16 cellular contexts compared by ENCODE assay signal in genomic region chr15:50261979-50262378, GRCh38. TPM values are rescaled to one million over a fixed set of nuclear protein-coding genes. Genes with fewer than 3 reads are reported as not detected.
A peak's percentile ranks its signal among the peaks of the same experiment; 100 is the strongest.
DNase-seq lines count a peak whose midpoint lies in the region; ATAC-seq and TF ChIP-seq lines count a peak whose summit lies in the region.
"Had no signal": no experiment of that assay in that cellular context is flagged by ENCODE, and none has a peak within 500 bp of the region (broad histone marks: within the 10 kb centered on the region; RNA-seq: fewer than 3 reads in every experiment).

No MANE protein-coding gene starts in this region.

- no peak for DNase-seq in CD8-positive, alpha-beta memory T cell
- peak; percentile 54 for DNase-seq in H7
- DNase-seq in WTC11 (ENCODE audit: low spot score), result peak; percentile 23
- DNase-seq in iPS DF 4.7 (ENCODE audit: extremely low read depth, low spot score), result peak; percentile 3
- no peak for DNase-seq in AG08395 (ENCODE audit: low spot score)
- DNase-seq: hippocampal formation, mammary epithelial cell, NCI-H1048, NCI-H510A, occipital lobe, SHP77 treated with DMSO at 0.1 percent for 48 hours had no signal

- ATAC-seq in WTC11 (peak; percentile 80), GM21526 (IDR thresholded peaks at IDR 0.05; ENCODE audit: low FRiP score, unreplicated experiment) (no peak), HG03025 (IDR thresholded peaks at IDR 0.05; ENCODE audit: low FRiP score, unreplicated experiment) (no peak)
- ATAC-seq: esophagus mucosa had no signal

- peak overlapping the region in 7 of 8 donors; percentile 40 to 88 (median 77) for H3K27ac Mint-ChIP-seq in CD8-positive, alpha-beta memory T cell
- H3K27ac Mint-ChIP-seq in WTC11, result no peak overlapping the region

- no peaks in the 10 kb centered on the region for H3K9me3 ChIP-seq in CD8-positive, alpha-beta memory T cell (ENCODE audit: low read length)
- H3K9me3 ChIP-seq: tibial nerve had no signal

- no peak for TF ChIP-seq CTCF in WTC11 (IDR thresholded peaks at IDR 0.05)

- H3K27ac ChIP-seq in CD8-positive, alpha-beta memory T cell (ENCODE audit: low read depth, low read length), result peak overlapping the region; percentile 38
- H3K27ac ChIP-seq: tibial nerve had no signal

- peaks cover 0 to 1% of the 10 kb centered on the region in 2 donors for H3K27me3 Mint-ChIP-seq in CD8-positive, alpha-beta memory T cell
- no peaks in the 10 kb centered on the region for H3K27me3 Mint-ChIP-seq in WTC11 (ENCODE audit: low read depth)

- H3K36me3 ChIP-seq in CD8-positive, alpha-beta memory T cell (ENCODE audit: insufficient read depth, low read length), result no peaks in the 10 kb centered on the region
- H3K36me3 ChIP-seq in H7 (replicated peaks; ENCODE audit: control insufficient read depth, insufficient read depth, low read length), result no peaks in the 10 kb centered on the region
- H3K36me3 ChIP-seq: tibial nerve had no signal

- H3K4me3 Mint-ChIP-seq in CD8-positive, alpha-beta memory T cell, result peak overlapping the region in 2 of 7 donors; percentile 30 to 56
- H3K4me3 Mint-ChIP-seq in WTC11, result no peak overlapping the region

- CTCF ChIA-PET in CD8-positive, alpha-beta memory T cell (lab: Charles Lee), result interaction anchor here (1.1 to 3.0 kb wide), 3 partner anchors 14 to 80 kb away, joined by 4 to 7 read pairs (median 4); partner anchors contain the start of gene SLC27A2
- CTCF ChIA-PET in WTC11 (lab: Charles Lee), result interaction anchor here (0.9 to 1.7 kb wide), 4 partner anchors 13 to 80 kb away, joined by 3 to 4 read pairs (median 4); partner anchors contain the start of gene SLC27A2

- POLR2A ChIA-PET in CD8-positive, alpha-beta memory T cell (lab: Charles Lee), result interaction anchor here (0.8 kb wide), 2 partner anchors 15 to 92 kb away, joined by 3 read pairs; no protein-coding TSS in a partner anchor
- POLR2A ChIA-PET in WTC11 (lab: Charles Lee), result no interaction called here

- H3K4me1 Mint-ChIP-seq in CD8-positive, alpha-beta memory T cell, result peaks cover 44 to 46% (median 45%) of the 10 kb centered on the region in 3 donors
- peaks cover 7% of the 10 kb centered on the region for H3K4me1 Mint-ChIP-seq in WTC11

- peaks cover 0 to 2% (median 0%) of the 10 kb centered on the region in 5 donors for H3K9me3 Mint-ChIP-seq in CD8-positive, alpha-beta memory T cell
- peaks cover 2% of the 10 kb centered on the region; the same call in 1 of the 2 replicates for H3K9me3 Mint-ChIP-seq in WTC11

- H3K36me3 Mint-ChIP-seq in CD8-positive, alpha-beta memory T cell, result no peaks in the 10 kb centered on the region
- no peaks in the 10 kb centered on the region for H3K36me3 Mint-ChIP-seq in WTC11

- peaks cover 25% of the 10 kb centered on the region for H3K4me1 ChIP-seq in CD8-positive, alpha-beta memory T cell (ENCODE audit: insufficient read depth, low read length)
- H3K4me1 ChIP-seq: tibial nerve had no signal

- no peaks in the 10 kb centered on the region for H3K27me3 ChIP-seq in CD8-positive, alpha-beta memory T cell (ENCODE audit: insufficient read depth, low read length, poor library complexity, severe bottlenecking)
- H3K27me3 ChIP-seq in H7 (ENCODE audit: control insufficient read depth, insufficient read depth, low read length), result no peaks in the 10 kb centered on the region
- H3K27me3 ChIP-seq: tibial nerve had no signal

- H3K4me3 ChIP-seq in CD8-positive, alpha-beta memory T cell (ENCODE audit: low read length), result no peak overlapping the region
- no peak overlapping the region for H3K4me3 ChIP-seq in H7 (ENCODE audit: insufficient read depth, low read depth, low read length)
- H3K4me3 ChIP-seq: smooth muscle cell, tibial nerve had no signal

TF ChIP-seq in WTC11, 78 proteins besides CTCF, POLR2A, EP300 and RAD21:
- TF ChIP-seq ATF2 (CRISPR knock-in tag; IDR thresholded peaks at IDR 0.05; ENCODE audit: borderline replicate concordance, low read depth) (no peak), ZNF138 (CRISPR knock-in tag; conservative IDR thresholded peaks at IDR 0.05) (no peak), FOXK1 (CRISPR knock-in tag; IDR thresholded peaks at IDR 0.05) (no peak), ATF1 (CRISPR knock-in tag; IDR thresholded peaks at IDR 0.05) (no peak), ZNF121 (CRISPR knock-in tag; IDR thresholded peaks at IDR 0.05) (no peak), ZBTB21 (CRISPR knock-in tag; IDR thresholded peaks at IDR 0.05; ENCODE audit: borderline replicate concordance) (no peak), ZNF512 (CRISPR knock-in tag; IDR thresholded peaks at IDR 0.05; ENCODE audit: borderline replicate concordance) (no peak), NFATC4 (CRISPR knock-in tag; IDR thresholded peaks at IDR 0.05) (no peak), FOXP1 (CRISPR knock-in tag; IDR thresholded peaks at IDR 0.05; ENCODE audit: borderline replicate concordance) (no peak), GRHL2 (CRISPR knock-in tag; IDR thresholded peaks at IDR 0.05; ENCODE audit: insufficient replicate concordance, severe bottlenecking) (no peak), IRF2 (CRISPR knock-in tag; IDR thresholded peaks at IDR 0.05; ENCODE audit: borderline replicate concordance, low read depth) (no peak), ETV6 (CRISPR knock-in tag; IDR thresholded peaks at IDR 0.05) (no peak), ZMAT4 (CRISPR knock-in tag; IDR thresholded peaks at IDR 0.05) (no peak), EMX1 (CRISPR knock-in tag; IDR thresholded peaks at IDR 0.05) (no peak), ESRRA (CRISPR knock-in tag; IDR thresholded peaks at IDR 0.05; ENCODE audit: borderline replicate concordance) (no peak)

RNA-seq across cellular contexts. Expression of gene HDC, which starts 3.5 kb away (rescaled TPM):
- under 1 TPM in 1 of 2 experiments, not detected in 1; 0.15 TPM for total RNA-seq in CD8-positive, alpha-beta memory T cell
- not detected for polyA plus RNA-seq in CD8-positive, alpha-beta memory T cell
- total RNA-seq in H7 (2014; rRNA removed; shearing (Covaris generic)), result not detected in 2 replicates
- not detected in 3 replicates for total RNA-seq in WTC11 (2021)
- total RNA-seq: mammary epithelial cell, occipital lobe, smooth muscle cell had no signal
- polyA plus RNA-seq: mammary epithelial cell, smooth muscle cell had no signal

Comparison
In these comparisons a context has a peak if more than half of its experiments do, and no peak if none do; other contexts are left out.
1. DNase-seq: peak in H7 (single experiment), WTC11 (single experiment) and iPS DF 4.7 (single experiment); none in CD8-positive, alpha-beta memory T cell (0 of 5) and AG08395 (single experiment).